ENCODE assay signal across 31 cellular contexts in the genomic region with DNA sequence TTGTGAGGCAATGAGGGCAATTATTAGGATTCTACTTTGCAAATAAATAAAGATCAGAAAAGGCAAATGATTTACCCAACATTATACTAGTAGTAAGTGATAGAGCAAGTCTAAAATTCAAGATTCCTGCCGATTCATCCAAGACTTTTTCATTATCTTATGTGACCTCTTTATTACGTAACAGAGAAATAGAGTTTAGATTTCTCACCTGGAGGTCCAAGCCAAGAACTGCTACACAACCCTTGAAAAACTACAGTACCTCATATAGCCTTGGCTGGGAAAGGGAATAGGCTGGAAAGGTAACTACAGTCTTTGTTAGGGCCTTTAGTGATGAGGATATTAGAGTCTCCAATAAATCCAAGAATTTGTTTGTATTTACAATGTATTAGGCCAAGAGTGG. TPM values are rescaled to one million over a fixed set of nuclear protein-coding genes. Genes with fewer than 3 reads are reported as not detected.
DNase-seq lines count a peak whose midpoint lies in the region; ATAC-seq, FAIRE-seq and TF ChIP-seq lines count a peak whose summit lies in the region.
"Had no signal": no experiment of that assay in that cellular context is flagged by ENCODE, and none has a peak within 500 bp of the region (broad histone marks: within the 10 kb centered on the region; RNA-seq: fewer than 3 reads in every experiment).

No MANE protein-coding gene starts in this region.

- H3K14ac ChIP-seq in IMR-90 (replicated peaks; ENCODE audit: low read depth, low read length): no peak overlapping the region

- no peak for TF ChIP-seq RAD21 in IMR-90 (IDR thresholded peaks at IDR 0.05; ENCODE audit: low read length)
- TF ChIP-seq RAD21 in K562 (CRISPR knock-in tag; conservative IDR thresholded peaks at IDR 0.05 in 1 of 2, IDR thresholded peaks at IDR 0.05 in 1 of 2): no peak

- no TSS peak for BruUV-seq in IMR-90 (replicated peaks; lab: Mats Ljungman, UMichigan)
- BruUV-seq in K562 (replicated peaks; lab: Mats Ljungman, UMichigan): no TSS peak

- H3K9me1 ChIP-seq in IMR-90 (ENCODE audit: insufficient read depth, low read length) (no peaks in the 10 kb centered on the region; the same call in 1 of the 2 replicates), K562 (ENCODE audit: control insufficient read depth, insufficient read depth, low read length) (no peaks in the 10 kb centered on the region)

- H3K4me1 ChIP-seq in IMR-90 (ENCODE audit: control insufficient read depth, insufficient read depth, low read length) (no peaks in the 10 kb centered on the region), K562 (replicated peaks in 1 of 2; ENCODE audit: control insufficient read depth in 2 of 2, insufficient read depth in 2 of 2, low read length in 2 of 2) (peaks cover 0 to 17% of the 10 kb centered on the region in 2 experiments; a peak in 2 of 5 replicates)
- H3K4me1 ChIP-seq: BE2C, Caco-2 had no signal

- H3K9ac ChIP-seq in IMR-90 (ENCODE audit: low read depth, low read length): no peak overlapping the region
- H3K9ac ChIP-seq in K562 (ENCODE audit: insufficient read depth in 1 of 2, low read depth in 2 of 2, low read length in 2 of 2): no peak overlapping the region
- H3K9ac ChIP-seq: BLaER1; BLaER1 treated with 17β-estradiol and CSF1 and Interleukin-3, amounts not matched to agents 10 nM and 100 nM had no signal

- TF ChIP-seq EP300 in K562 (IDR thresholded peaks at IDR 0.05; ENCODE audit: low read length): no peak

- in situ Hi-C loops in IMR-90 (cut with MboI; ENCODE audit: low sequenced_read_pairs) (no loop called here), K562 (cut with MboI) (no loop called here)

- no peak for DNase-seq in IMR-90
- no peak for DNase-seq in K562 (ENCODE audit: extremely low read depth in 1 of 4, low spot score in 3 of 4)
- DNase-seq in HTR-8/SVneo (ENCODE audit: insufficient read length, low spot score): no peak
- DNase-seq: 8988T; ACHN; AML-193; BE2C; C1 segment of cervical spinal cord; Caco-2; Calu3; CD4-positive, alpha-beta memory T cell; CD4-positive, alpha-beta T cell; CD4-positive, CD25-positive, alpha-beta regulatory T cell; CD8-positive, alpha-beta memory T cell; CD8-positive, alpha-beta T cell; COR-L47; DMS 273 treated with DMSO at 0.1 percent for 48 hours; DMS153; DMS53; DMS79; DMS79 treated with DMSO at 0.1 percent for 48 hours; DND-41; EL had no signal

- H4K5ac ChIP-seq in IMR-90 (ENCODE audit: low read depth, low read length): no peak overlapping the region

- H3K4me3 ChIP-seq in IMR-90 (ENCODE audit: insufficient read depth, low read depth, low read length) (no peak overlapping the region), K562 (no peak overlapping the region)
- H3K4me3 ChIP-seq: A549; BLaER1; BLaER1 treated with 17β-estradiol and CSF1 and Interleukin-3, amounts not matched to agents 10 nM and 100 nM had no signal

- TF ChIP-seq CTCF in IMR-90 (conservative IDR thresholded peaks at IDR 0.05; ENCODE audit: low read depth, low read length) (no peak), K562 (IDR thresholded peaks at IDR 0.05 in 2 of 3, conservative IDR thresholded peaks at IDR 0.05 in 1 of 3; ENCODE audit: insufficient read depth in 2 of 3, low read depth in 1 of 3, low read length in 3 of 3) (no peak)

- peaks cover 38% of the 10 kb centered on the region for H3K79me2 ChIP-seq in K562 (ENCODE audit: control insufficient read depth, insufficient read depth, low read length)

- H3K23ac ChIP-seq in IMR-90 (ENCODE audit: low read depth, low read length): no peak overlapping the region

- H2AK5ac ChIP-seq in IMR-90 (ENCODE audit: low read depth, low read length): no peak overlapping the region

- H2BK20ac ChIP-seq in IMR-90 (ENCODE audit: low read depth, low read length): no peak overlapping the region

- no peak for FAIRE-seq in K562 (lab: Jason Lieb, UNC)
- no peak for FAIRE-seq in HTR-8/SVneo (lab: Jason Lieb, UNC)
- FAIRE-seq: A204.1, A549, D721Med had no signal

- no peak overlapping the region for H3K56ac ChIP-seq in IMR-90 (ENCODE audit: extremely low read depth, insufficient read depth, low read length)

- no peak overlapping the region for H2BK5ac ChIP-seq in IMR-90 (ENCODE audit: low read depth, low read length, poor library complexity, severe bottlenecking)

- H3K9me3 ChIP-seq in IMR-90 (ENCODE audit: control insufficient read depth, insufficient read depth, low read length) (no peaks in the 10 kb centered on the region), K562 (replicated peaks; ENCODE audit: control insufficient read depth, insufficient read depth, low read depth, low read length) (no peaks in the 10 kb centered on the region)
- H3K9me3 ChIP-seq: A549, BE2C, Caco-2 had no signal

- POLR2A ChIA-PET in IMR-90 (lab: Charles Lee; ENCODE audit: unreplicated experiment) (no interaction called here), K562 (lab: Yijun Ruan, JAX) (no interaction called here)

- H2AFZ ChIP-seq in IMR-90 (replicated peaks; ENCODE audit: low read length, poor library complexity) (no peak overlapping the region), K562 (ENCODE audit: low read depth, low read length) (no peak overlapping the region)

- H3K27ac ChIP-seq in IMR-90 (ENCODE audit: insufficient read depth, low read length): no peak overlapping the region
- no peak overlapping the region for H3K27ac ChIP-seq in K562 (ENCODE audit: extremely low read depth, low read depth, low read length)
- H3K27ac ChIP-seq: 22Rv1; A549; BLaER1; BLaER1 treated with 17β-estradiol and CSF1 and Interleukin-3, amounts not matched to agents 10 nM and 100 nM; C4-2B had no signal

- H3K18ac ChIP-seq in IMR-90 (ENCODE audit: low read depth, low read length): no peak overlapping the region

- H3K79me1 ChIP-seq in IMR-90 (ENCODE audit: low read depth in 1 of 2, low read length in 2 of 2): peaks cover 11 to 26% of the 10 kb centered on the region in 2 experiments; a peak in 3 of 4 replicates

- H2AK9ac ChIP-seq in IMR-90 (replicated peaks; ENCODE audit: low read depth, low read length, poor library complexity): no peak overlapping the region

- H3K4me2 ChIP-seq in IMR-90 (ENCODE audit: low read depth, low read length): no peak overlapping the region
- H3K4me2 ChIP-seq in K562 (ENCODE audit: insufficient read depth, low read length): no peak overlapping the region
- H3K4me2 ChIP-seq: A549; BLaER1; BLaER1 treated with 17β-estradiol and CSF1 and Interleukin-3, amounts not matched to agents 10 nM and 100 nM had no signal

- no peaks in the 10 kb centered on the region for H4K20me1 ChIP-seq in IMR-90 (ENCODE audit: insufficient read depth, low read length)
- H4K20me1 ChIP-seq in K562 (replicated peaks; ENCODE audit: control insufficient read depth, insufficient read depth, low read length): 0 out of 2 replicates have a peak, but pooled peaks cover 3% of the 10 kb centered on the region

- no peak overlapping the region for H3K4ac ChIP-seq in IMR-90 (ENCODE audit: low read depth, low read length)

- dilution Hi-C loops in IMR-90 (cut with HindIII; ENCODE audit: low sequenced_read_pairs, unreplicated experiment): no loop called here

- WGBS in IMR-90 (ENCODE audit: extremely low coverage in 2 of 2, insufficient read length in 1 of 2), 2 experiments: no CpG with 5 or more reads among the region's 2 CpGs
- WGBS in K562 (ENCODE audit: insufficient coverage, low coverage, missing lambda C conversion rate): 81% methylated on average over 2 of the region's 2 CpGs

- no peak overlapping the region for H4K91ac ChIP-seq in IMR-90 (ENCODE audit: insufficient read depth, low read depth, low read length)

- H2BK120ac ChIP-seq in IMR-90 (ENCODE audit: low read depth, low read length): no peak overlapping the region

- CTCF ChIA-PET in IMR-90 (lab: Yijun Ruan, JAX) (no interaction called here), K562 (lab: Yijun Ruan, JAX; ENCODE audit: low intra/inter-chr PET ratio) (no interaction called here)

- H3K27me3 ChIP-seq in IMR-90 (ENCODE audit: control insufficient read depth, insufficient read depth, low read length) (no peaks in the 10 kb centered on the region), K562 (ENCODE audit: control insufficient read depth in 2 of 2, insufficient read depth in 2 of 2, low read length in 2 of 2) (no peaks in the 10 kb centered on the region)
- H3K27me3 ChIP-seq: BE2C; BLaER1; BLaER1 treated with 17β-estradiol and CSF1 and Interleukin-3, amounts not matched to agents 10 nM and 100 nM had no signal

- ATAC-seq in IMR-90 (ENCODE audit: low read depth): no peak
- no peak for ATAC-seq in K562
- no peak for ATAC-seq in SK-N-SH treated with all-trans-retinoic acid at 6 μM for 48 hours
- ATAC-seq: A549; CD8-positive, alpha-beta T cell had no signal

- no peak overlapping the region for H2BK15ac ChIP-seq in IMR-90 (ENCODE audit: low read depth, low read length)

- TF ChIP-seq POLR2A in IMR-90 (IDR thresholded peaks at IDR 0.05; ENCODE audit: low read depth, low read length) (no peak), K562 (conservative IDR thresholded peaks at IDR 0.05) (no peak)

- no peaks in the 10 kb centered on the region for H3K36me3 ChIP-seq in IMR-90 (ENCODE audit: control insufficient read depth, insufficient read depth, low read length)
- H3K36me3 ChIP-seq in K562 (ENCODE audit: control insufficient read depth, insufficient read depth, low read length): no peaks in the 10 kb centered on the region; the same call in 2 of the 3 replicates
- H3K36me3 ChIP-seq: BE2C had no signal

- intact Hi-C loops in IMR-90 (cut with micrococcal nuclease) (no loop called here), K562 (cut with micrococcal nuclease) (no loop called here)

- no peak overlapping the region for H4K8ac ChIP-seq in IMR-90 (ENCODE audit: low read depth in 2 of 2, low read length in 2 of 2)

RNA-seq across cellular contexts. Expression of a gene that starts 13.3 kb away (rescaled TPM):
- total RNA-seq in IMR-90 (2012; rRNA removed): 4.8 and 5.8 TPM in 2 replicates
- 1.4 and 1.7 TPM in 2 replicates for polyA plus RNA-seq in IMR-90 (2012; rRNA removed)
- polyA plus RNA-seq in IMR-90 (2012; cell fraction: cytosol; rRNA removed): 0.26 and 0.34 TPM in 2 replicates
- polyA plus RNA-seq in IMR-90 (2012; cell fraction: nucleus; rRNA removed; ENCODE audit: low replicate concordance): 0.36 and 2.0 TPM in 2 replicates
- total RNA-seq in K562 (2011; cell fraction: chromatin; rRNA removed; ENCODE audit: low replicate concordance): 7.7 and 20.8 TPM in 2 replicates
- 3.3 and 4.5 TPM in 2 replicates for total RNA-seq in K562 (2011; cell fraction: nucleolus; rRNA removed)
- 9.1 and 18.0 TPM in 2 replicates for total RNA-seq in K562 (2011; cell fraction: nucleoplasm; rRNA removed)
- total RNA-seq in K562 (2014; rRNA removed): 13.9 and 14.5 TPM in 2 replicates
- 26.9 and 27.3 TPM in 2 replicates for total RNA-seq in K562 (2014; rRNA removed; fragmentation: Illumina TruSeq; extraction: Trizol)
- total RNA-seq in K562 (2015; rRNA removed; fragmentation: Illumina TruSeq; extraction: Trizol): 21.8 and 24.4 TPM in 2 replicates
- 21.0 and 22.8 TPM in 2 replicates for total RNA-seq in K562 (2021)
- polyA plus RNA-seq in K562 (2011; rRNA removed): 18.8 and 21.1 TPM in 2 replicates
- polyA plus RNA-seq in K562 (2011; cell fraction: cytosol; rRNA removed): 4.0 and 10.7 TPM in 2 replicates
- 6.8 and 10.7 TPM in 2 replicates for polyA plus RNA-seq in K562 (2011; cell fraction: nucleus; rRNA removed)
- 10.8 and 18.5 TPM in 2 replicates for polyA plus RNA-seq in K562 (2012)
- 11.8 and 15.2 TPM in 2 replicates for polyA plus RNA-seq in K562 (2014; fragmentation: Illumina TruSeq; extraction: Trizol)
- polyA plus RNA-seq in K562 (2014; fragmentation: Nextera tagmentation; extraction: Ambion mirVana): 1 to 10 TPM; 6.1 to 8.0 TPM
- polyA plus RNA-seq in K562 (2014; rRNA removed): 12.2 and 12.7 TPM in 2 replicates
- polyA minus RNA-seq in K562 (2011; rRNA and poly(A)+ RNA removed): 30.8 and 35.3 TPM in 2 replicates
- 13.7 and 16.0 TPM in 2 replicates for polyA minus RNA-seq in K562 (2011; cell fraction: cytosol; rRNA and poly(A)+ RNA removed)
- polyA minus RNA-seq in K562 (2011; cell fraction: nucleus; rRNA and poly(A)+ RNA removed): 6.6 and 11.7 TPM in 2 replicates
